Comparison of ENCODE assay signal across 12 cellular contexts in the genomic region with DNA sequence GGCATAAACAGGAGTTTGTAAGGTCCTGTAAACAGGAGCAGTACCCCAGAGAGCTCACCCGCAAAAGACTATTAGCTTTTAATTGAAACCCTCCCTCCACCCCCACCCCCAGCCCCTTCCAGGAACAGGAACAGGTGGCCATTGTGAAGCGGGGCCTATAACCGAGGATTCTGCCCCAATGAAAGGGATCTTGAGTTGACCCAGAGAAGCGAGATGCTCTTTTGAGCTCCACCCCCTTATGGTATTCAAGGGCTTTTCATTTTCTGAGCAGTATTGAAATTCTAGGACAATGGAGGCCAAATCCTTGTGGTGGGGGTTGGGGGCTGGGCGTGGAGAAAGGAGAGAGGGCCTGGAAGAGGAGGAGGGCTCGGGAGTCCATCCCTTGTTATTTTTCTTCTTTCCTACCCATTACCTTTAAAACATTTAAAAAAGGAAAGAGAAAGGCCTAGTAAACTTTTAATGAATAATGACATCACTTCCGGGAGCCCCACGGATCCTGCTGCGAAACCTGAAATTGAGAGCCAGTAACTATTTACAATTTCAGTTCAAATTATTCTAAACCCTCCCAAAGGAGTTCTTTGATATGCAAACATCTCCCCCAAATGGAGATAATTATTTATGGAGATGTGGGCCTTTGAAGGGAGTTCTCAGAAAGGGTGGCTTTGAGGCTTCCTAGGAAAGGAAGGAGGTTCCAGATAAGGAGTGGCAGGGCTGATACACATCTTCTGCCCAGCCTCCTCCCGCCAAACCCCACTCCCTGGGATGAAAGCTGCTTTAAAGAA. TPM values are rescaled to one million over a fixed set of nuclear protein-coding genes. Genes with fewer than 3 reads are reported as not detected.
DNase-seq lines count a peak whose midpoint lies in the region; ATAC-seq and TF ChIP-seq lines count a peak whose summit lies in the region.
"Had no signal": no experiment of that assay in that cellular context is flagged by ENCODE, and none has a peak within 500 bp of the region (broad histone marks: within the 10 kb centered on the region; RNA-seq: fewer than 3 reads in every experiment).

No MANE protein-coding gene starts in this region.

- H3K4me3 Mint-ChIP-seq in natural killer cell = peak overlapping the region; percentile 80
- H3K4me3 Mint-ChIP-seq in natural killer cell treated with Interleukin-12 subunit alpha and Interleukin-12 subunit beta and Interleukin-15 and Interleukin-18, amount 100 ng/mL, for 72 hours = no peak overlapping the region
- H3K4me3 Mint-ChIP-seq in immature natural killer cell = peak overlapping the region in 4 of 5 donors; percentile 60 to 84 (median 75)
- no peak overlapping the region for H3K4me3 Mint-ChIP-seq in progenitor cell of endocrine pancreas (ENCODE audit: low read depth)

- TF ChIP-seq CTCF in natural killer cell (IDR thresholded peaks at IDR 0.05) (no peak), WERI-Rb-1 (IDR thresholded peaks at IDR 0.05; ENCODE audit: low read depth, low read length) (no peak), progenitor cell of endocrine pancreas (IDR thresholded peaks at IDR 0.05; ENCODE audit: unreplicated experiment) (no peak)

- DNase-seq in natural killer cell = no peak
- no peak for DNase-seq in natural killer cell treated with Interleukin-12 subunit alpha and Interleukin-12 subunit beta and Interleukin-15 and Interleukin-18, amount 100 ng/mL, for 72 hours (ENCODE audit: low spot score)
- no peak for DNase-seq in WERI-Rb-1
- no peak for DNase-seq in immature natural killer cell
- DNase-seq in progenitor cell of endocrine pancreas (ENCODE audit: low spot score, unreplicated experiment) = no peak
- no peak for DNase-seq in RKO (ENCODE audit: low spot score)
- no peak for DNase-seq in Kasumi-1 (lab: John Stamatoyannopoulos, UW)
- DNase-seq: activated CD4-positive, alpha-beta T cell treated with anti-CD3 and anti-CD28 coated beads, Interleukin-2, amount 50 U/mL, for 1 hour; left lung; SHP77 treated with DMSO at 0.1 percent for 48 hours had no signal

- no peak for TF ChIP-seq POLR2A in GM18505 (IDR thresholded peaks at IDR 0.05; ENCODE audit: borderline replicate concordance, extremely low read depth, insufficient read depth, insufficient read length)

- H3K36me3 ChIP-seq in WERI-Rb-1 = peaks cover 15% of the 10 kb centered on the region
- H3K36me3 ChIP-seq: left lung had no signal

- no peaks in the 10 kb centered on the region for H3K27me3 ChIP-seq in WERI-Rb-1 (ENCODE audit: insufficient read depth, low read depth, severe bottlenecking)
- H3K27me3 ChIP-seq: left lung had no signal

- H3K9me3 Mint-ChIP-seq in natural killer cell = no peaks in the 10 kb centered on the region
- no peaks in the 10 kb centered on the region for H3K9me3 Mint-ChIP-seq in natural killer cell treated with Interleukin-12 subunit alpha and Interleukin-12 subunit beta and Interleukin-15 and Interleukin-18, amount 100 ng/mL, for 72 hours
- H3K9me3 Mint-ChIP-seq in immature natural killer cell = no peaks in the 10 kb centered on the region
- no peaks in the 10 kb centered on the region for H3K9me3 Mint-ChIP-seq in progenitor cell of endocrine pancreas (ENCODE audit: low read depth)
- H3K9me3 Mint-ChIP-seq: activated T-helper 2 cell treated with anti-CD3 and anti-CD28 coated beads, Interferon-gamma antibody, Interleukin-2, Interleukin-4, amounts not matched to agents 10 μg/mL and 5 μg/mL and 100 μg/mL, durations not matched to agents 14 hours and 24 hours and 36 hours had no signal

- ATAC-seq in natural killer cell = no peak
- ATAC-seq in natural killer cell treated with Interleukin-12 subunit alpha and Interleukin-12 subunit beta and Interleukin-15 and Interleukin-18, amount 100 ng/mL, for 72 hours = no peak
- no peak for ATAC-seq in GM18505 (IDR thresholded peaks at IDR 0.05; ENCODE audit: unreplicated experiment)
- ATAC-seq: left lung had no signal

- H3K27me3 Mint-ChIP-seq in natural killer cell (ENCODE audit: low read depth in 2 of 2) (no peaks in the 10 kb centered on the region), immature natural killer cell (ENCODE audit: low read depth in 3 of 3) (peaks cover 0 to 3% (median 2%) of the 10 kb centered on the region in 3 donors), progenitor cell of endocrine pancreas (no peaks in the 10 kb centered on the region)
- H3K27me3 Mint-ChIP-seq in natural killer cell treated with Interleukin-12 subunit alpha and Interleukin-12 subunit beta and Interleukin-15 and Interleukin-18, amount 100 ng/mL, for 72 hours = no peaks in the 10 kb centered on the region

- H3K9me3 ChIP-seq in WERI-Rb-1 (ENCODE audit: severe bottlenecking) = no peaks in the 10 kb centered on the region
- H3K9me3 ChIP-seq: left lung had no signal

- intact Hi-C loops in natural killer cell (cut with micrococcal nuclease) = no loop called here

- H3K27ac Mint-ChIP-seq in natural killer cell (peak overlapping the region; percentile 83 to 89), immature natural killer cell (peak overlapping the region in 4 of 6 donors; percentile 14 to 83 (median 66)), progenitor cell of endocrine pancreas (no peak overlapping the region)
- H3K27ac Mint-ChIP-seq in natural killer cell treated with Interleukin-12 subunit alpha and Interleukin-12 subunit beta and Interleukin-15 and Interleukin-18, amount 100 ng/mL, for 72 hours = peak overlapping the region in 1 of 2 donors; percentile 19
- H3K27ac Mint-ChIP-seq: activated T-helper 2 cell treated with anti-CD3 and anti-CD28 coated beads, Interferon-gamma antibody, Interleukin-2, Interleukin-4, amounts not matched to agents 10 μg/mL and 5 μg/mL and 100 μg/mL, durations not matched to agents 14 hours and 24 hours and 36 hours had no signal

- H3K27ac ChIP-seq in WERI-Rb-1 = peak overlapping the region; percentile 51
- H3K27ac ChIP-seq: left lung had no signal

- H3K4me3 ChIP-seq in WERI-Rb-1 (ENCODE audit: low read depth, low read length) = no peak overlapping the region
- H3K4me3 ChIP-seq: left lung had no signal

- H3K36me3 Mint-ChIP-seq in natural killer cell (no peaks in the 10 kb centered on the region), immature natural killer cell (no peaks in the 10 kb centered on the region), progenitor cell of endocrine pancreas (ENCODE audit: insufficient read depth) (no peaks in the 10 kb centered on the region)
- no peaks in the 10 kb centered on the region for H3K36me3 Mint-ChIP-seq in natural killer cell treated with Interleukin-12 subunit alpha and Interleukin-12 subunit beta and Interleukin-15 and Interleukin-18, amount 100 ng/mL, for 72 hours

- H3K4me1 Mint-ChIP-seq in natural killer cell = peaks cover 80 to 84% of the 10 kb centered on the region in 2 donors
- peaks cover 52 to 66% of the 10 kb centered on the region in 2 donors for H3K4me1 Mint-ChIP-seq in natural killer cell treated with Interleukin-12 subunit alpha and Interleukin-12 subunit beta and Interleukin-15 and Interleukin-18, amount 100 ng/mL, for 72 hours (ENCODE audit: low read depth in 2 of 2)
- H3K4me1 Mint-ChIP-seq in immature natural killer cell = peaks cover 79 to 96% of the 10 kb centered on the region in 2 donors
- peaks cover 20% of the 10 kb centered on the region for H3K4me1 Mint-ChIP-seq in progenitor cell of endocrine pancreas (ENCODE audit: low read depth)

RNA-seq across cellular contexts. Expression of a gene that starts 30.5 kb away (rescaled TPM):
- 10 to 100 TPM; 14.1 to 18.6 (median 17.1) TPM for total RNA-seq in natural killer cell
- total RNA-seq in natural killer cell treated with Interleukin-12 subunit alpha and Interleukin-12 subunit beta and Interleukin-15 and Interleukin-18, amount 100 ng/mL, for 72 hours = 10 to 100 TPM; 13.2 to 22.0 TPM
- 10 to 100 TPM in 1 of 3 donors, 1 to 10 TPM in 2; 6.6 to 14.2 (median 9.0) TPM for polyA plus RNA-seq in immature natural killer cell
- total RNA-seq in progenitor cell of endocrine pancreas = 14.2 and 16.7 TPM in 2 replicates

Comparison
In these comparisons a context has a peak if more than half of its experiments do, and no peak if none do; other contexts are left out.
1. H3K4me3 Mint-ChIP-seq: peak in natural killer cell (single experiment) and immature natural killer cell (4 of 5); none in natural killer cell treated with Interleukin-12 subunit alpha and Interleukin-12 subunit beta and Interleukin-15 and Interleukin-18, amount 100 ng/mL, for 72 hours (single experiment) and progenitor cell of endocrine pancreas (single experiment).